27 cellular contexts compared by ENCODE assay signal in genomic region chr13:109833071-109833470, GRCh38.
"Had no signal": no experiment of that assay in that cellular context is flagged by ENCODE, and none has a peak within 500 bp of the region (broad histone marks: within the 10 kb centered on the region; RNA-seq: fewer than 3 reads in every experiment).

No MANE protein-coding gene starts in this region.

- H3K36me3 ChIP-seq: colonic mucosa, esophagus squamous epithelium, gastrocnemius medialis, gastroesophageal sphincter, heart left ventricle, heart right ventricle had no signal

- H3K27ac ChIP-seq: colonic mucosa, coronary artery, dorsolateral prefrontal cortex, epithelial cell of prostate, esophagus squamous epithelium, foreskin keratinocyte, gastrocnemius medialis, gastroesophageal sphincter, heart left ventricle, heart right ventricle had no signal

- H3K27me3 ChIP-seq: colonic mucosa, foreskin keratinocyte, gastrocnemius medialis, gastroesophageal sphincter had no signal

- H3K4me1 ChIP-seq: esophagus squamous epithelium, foreskin keratinocyte, gastrocnemius medialis, gastroesophageal sphincter, heart left ventricle, heart right ventricle had no signal

- H3K4me3 ChIP-seq: colonic mucosa, coronary artery, dorsolateral prefrontal cortex, esophagus squamous epithelium, gastrocnemius medialis, gastroesophageal sphincter, heart left ventricle, heart right ventricle had no signal

- ATAC-seq: effector memory CD8-positive, alpha-beta T cell; esophagus mucosa; foreskin keratinocyte; gastrocnemius medialis; gastroesophageal sphincter; heart left ventricle; heart right ventricle had no signal

- FAIRE-seq: colon, endometrium, endothelial cell of umbilical vein, frontal cortex had no signal

- DNase-seq: colonic mucosa; cortex of kidney; dermis blood vessel endothelial cell; dorsolateral prefrontal cortex; effector CD4-positive, alpha-beta T cell; effector CD8-positive, alpha-beta T cell; effector memory CD4-positive, alpha-beta T cell; effector memory CD8-positive, alpha-beta T cell; endodermal cell; erythroblast; esophagus squamous epithelium; foreskin fibroblast; foreskin keratinocyte; foreskin melanocyte; gastrocnemius medialis; glutamatergic neuron; head of caudate nucleus; heart left ventricle; heart right ventricle had no signal

- H3K9me3 ChIP-seq: colonic mucosa, esophagus squamous epithelium, gastrocnemius medialis, gastroesophageal sphincter had no signal
